8 cellular contexts compared by ENCODE assay signal in the genomic region with DNA sequence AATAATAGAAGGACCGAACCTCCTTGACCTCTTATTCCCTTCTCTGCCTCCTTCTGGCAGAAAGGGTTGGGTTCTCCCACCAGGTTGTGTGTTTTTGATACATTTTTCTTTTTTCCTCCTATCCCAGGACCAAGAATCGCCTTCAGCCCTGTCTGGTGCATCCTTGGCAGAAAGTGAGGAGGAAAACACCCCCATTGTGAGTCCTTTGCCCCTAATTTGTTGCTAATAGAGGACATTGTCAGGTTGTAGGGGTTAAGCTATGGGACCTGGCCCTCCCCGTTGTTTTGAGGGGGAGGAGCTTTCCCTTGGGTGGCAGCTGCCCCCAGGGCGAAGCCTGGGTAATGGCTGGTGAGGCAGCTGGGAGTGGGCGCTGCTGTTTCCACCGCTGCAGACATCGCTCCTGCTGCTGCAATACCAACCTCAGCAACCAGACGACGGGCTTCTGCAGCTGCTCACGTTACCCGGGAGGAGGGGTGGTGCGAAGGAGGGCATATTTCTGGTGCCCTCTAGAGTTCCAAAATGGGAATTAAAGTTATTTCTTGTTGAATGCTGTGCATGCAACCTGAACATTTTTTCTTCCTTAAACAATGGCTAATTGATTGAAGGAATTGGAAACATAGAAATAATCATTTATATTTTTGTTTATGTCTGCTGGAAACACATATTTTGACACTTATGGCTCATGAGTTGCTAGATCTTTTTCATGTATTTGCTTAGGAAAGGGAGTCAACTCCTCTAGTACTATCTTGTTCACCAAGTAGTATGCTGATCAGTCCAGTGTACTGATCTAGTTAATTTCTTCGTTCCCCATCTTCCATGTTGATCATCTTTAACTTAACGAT. TPM values are rescaled to one million over a fixed set of nuclear protein-coding genes. Genes with fewer than 3 reads are reported as not detected.
DNase-seq lines count a peak whose midpoint lies in the region; ATAC-seq, FAIRE-seq and TF ChIP-seq lines count a peak whose summit lies in the region.

No MANE protein-coding gene starts in this region.

- H3K36me3 ChIP-seq in WERI-Rb-1 (peaks cover 53% of the 10 kb centered on the region), bronchial epithelial cell (ENCODE audit: control insufficient read depth, insufficient read depth, low read length) (peaks cover 2% of the 10 kb centered on the region), spleen (peaks cover 0 to 38% (median 3%) of the 10 kb centered on the region in 6 donors)

- peak in 1 of 3 donors; percentile 45 for TF ChIP-seq POLR2A in spleen (IDR thresholded peaks at IDR 0.05)

- H3K27ac ChIP-seq in AG04450 (ENCODE audit: low read depth, low read length) (peak overlapping the region; percentile 90), WERI-Rb-1 (peak overlapping the region; percentile 99), spleen (peak overlapping the region; percentile 97 to 100 (median 99))

- POLR2A ChIA-PET in AG04450 (lab: Yijun Ruan, JAX): interaction anchor here (0.5 to 0.7 kb wide), 2 partner anchors 96 to 304 kb away, joined by 4 to 6 read pairs; partner anchors contain the start of gene ZMYM5

- FAIRE-seq in bronchial epithelial cell (lab: Jason Lieb, UNC): peak; percentile 23

- H3K27me3 ChIP-seq in AG04450 (ENCODE audit: control insufficient read depth, insufficient read depth, low read length) (no peaks in the 10 kb centered on the region), WERI-Rb-1 (ENCODE audit: insufficient read depth, low read depth, severe bottlenecking) (no peaks in the 10 kb centered on the region), bronchial epithelial cell (ENCODE audit: control insufficient read depth, insufficient read depth, low read length) (no peaks in the 10 kb centered on the region), spleen (replicated peaks in 1 of 7) (no peaks in the 10 kb centered on the region)

- H3K9me3 ChIP-seq in AG04450 (ENCODE audit: control insufficient read depth, insufficient read depth, low read length) (no peaks in the 10 kb centered on the region; the same call in 1 of the 2 replicates), WERI-Rb-1 (ENCODE audit: severe bottlenecking) (no peaks in the 10 kb centered on the region), spleen (no peaks in the 10 kb centered on the region)

- peaks cover 26 to 64% (median 57%) of the 10 kb centered on the region in 6 donors for H3K4me1 ChIP-seq in spleen

- TF ChIP-seq CTCF in AG04450 (IDR thresholded peaks at IDR 0.05; ENCODE audit: low read depth, low read length): peak; percentile 96
- peak; percentile 86 for TF ChIP-seq CTCF in WERI-Rb-1 (IDR thresholded peaks at IDR 0.05; ENCODE audit: low read depth, low read length)
- TF ChIP-seq CTCF in bronchial epithelial cell (IDR thresholded peaks at IDR 0.05; ENCODE audit: insufficient read depth, low read length, severe bottlenecking): peak; percentile 84
- TF ChIP-seq CTCF in spleen (IDR thresholded peaks at IDR 0.05 in 8 of 11, conservative IDR thresholded peaks at IDR 0.05 in 3 of 11): peak; percentile 84 to 94 (median 92)

- H3K4me3 ChIP-seq in AG04450 (ENCODE audit: low read depth, low read length) (peak overlapping the region; percentile 91), WERI-Rb-1 (ENCODE audit: low read depth, low read length) (peak overlapping the region; percentile 81), bronchial epithelial cell (ENCODE audit: low read depth, low read length) (peak overlapping the region; percentile 65), spleen (peak overlapping the region; percentile 77 to 91 (median 84))

- intact Hi-C loops in spleen (cut with DNase I; ENCODE audit: low total_unique reads): no loop called here

- DNase-seq in AG04450 (ENCODE audit: low read depth, low spot score) (peak; percentile 78), NCI-H2196 (lab: John Stamatoyannopoulos, UW; ENCODE audit: unreplicated experiment) (peak; percentile 64), WERI-Rb-1 (peak; percentile 94), bronchial epithelial cell (ENCODE audit: low read depth) (peak; percentile 88), inferior parietal cortex (ENCODE audit: extremely low spot score) (peak; percentile 90), spleen (peak; percentile 96)

- WGBS in spleen, 5 donors: 6 to 8% (median 7%) methylated on average over 14 of the region's 14 CpGs

- ATAC-seq in GM18870 (IDR thresholded peaks at IDR 0.05; ENCODE audit: unreplicated experiment) (peak; percentile 54), HG03139 (IDR thresholded peaks at IDR 0.05; ENCODE audit: unreplicated experiment) (peak; percentile 34)

- CTCF ChIA-PET in AG04450 (lab: Charles Lee): interaction anchor here (0.6 to 1.0 kb wide), 11 partner anchors 8 to 118 kb away, joined by 3 to 6 read pairs (median 4); no protein-coding TSS in a partner anchor

RNA-seq across cellular contexts. Expression of gene ZMYM2, which starts 1.5 kb away (rescaled TPM):
- polyA plus RNA-seq in AG04450 (2011; rRNA removed) (36.5 and 46.1 TPM in 2 replicates), spleen (10 to 100 TPM; 17.8 to 26.3 (median 22.1) TPM)
- polyA minus RNA-seq in AG04450 (2011; rRNA and poly(A)+ RNA removed): 34.2 and 64.0 TPM in 2 replicates
- total RNA-seq in bronchial epithelial cell (61.1 and 71.2 TPM in 2 replicates), spleen (100 to 1,000 TPM in 4 of 7 donors, 10 to 100 TPM in 3; 77.2 to 125 (median 107) TPM)

Comparison
In these comparisons a context has a peak if more than half of its experiments do, and no peak if none do; other contexts are left out.
1. Peak in every context shown above with its lines: DNase-seq, ATAC-seq, H3K4me3 ChIP-seq and H3K27ac ChIP-seq.